In genomic region chr22:46072981-46073682, GRCh38 we compare ENCODE assay signal across 9 cellular contexts.
DNase-seq lines count a peak whose midpoint lies in the region; ATAC-seq and TF ChIP-seq lines count a peak whose summit lies in the region.
"Had no signal": no experiment of that assay in that cellular context is flagged by ENCODE, and none has a peak within 500 bp of the region (broad histone marks: within the 10 kb centered on the region; RNA-seq: fewer than 3 reads in every experiment).

No MANE protein-coding gene starts in this region.

- no peak overlapping the region; the same call in 1 of the 2 replicates for H3K9ac ChIP-seq in iPS-20b (ENCODE audit: low read depth, low read length)

- DNase-seq in T-helper 2 cell treated with Interferon-gamma antibody and Interleukin-4, amounts not matched to agents 5 μg/mL and 100 μg/mL, for 36 hours (ENCODE audit: low spot score): no peak
- no peak for DNase-seq in T-helper 2 cell
- no peak for DNase-seq in activated T-helper 2 cell treated with anti-CD3 and anti-CD28 coated beads, Interferon-gamma antibody, Interleukin-2, Interleukin-4, amounts not matched to agents 10 μg/mL and 5 μg/mL and 100 μg/mL, durations not matched to agents 14 hours and 24 hours and 36 hours (ENCODE audit: low spot score)
- peak in 1 of 2 donors; percentile 69 for DNase-seq in suprapubic skin (ENCODE audit: low spot score in 2 of 2)
- DNase-seq in GM19240 (ENCODE audit: insufficient read length, low spot score): no peak
- DNase-seq: kidney glomerular epithelial cell had no signal

- peak overlapping the region; percentile 26 for H3K27ac Mint-ChIP-seq in T-helper 2 cell treated with Interferon-gamma antibody and Interleukin-4, amounts not matched to agents 5 μg/mL and 100 μg/mL, for 36 hours
- H3K27ac Mint-ChIP-seq in activated T-helper 2 cell treated with anti-CD3 and anti-CD28 coated beads, Interferon-gamma antibody, Interleukin-2, Interleukin-4, amounts not matched to agents 10 μg/mL and 5 μg/mL and 100 μg/mL, durations not matched to agents 14 hours and 24 hours and 36 hours: no peak overlapping the region

- WGBS in suprapubic skin: 10% methylated on average over 16 of the region's 16 CpGs

- H3K27me3 ChIP-seq in iPS-20b (ENCODE audit: insufficient read depth, low read length) (peaks cover 82% of the 10 kb centered on the region), suprapubic skin (no peaks in the 10 kb centered on the region)

- ATAC-seq in GM21786 (IDR thresholded peaks at IDR 0.05; ENCODE audit: unreplicated experiment) (no peak), GM19351 (IDR thresholded peaks at IDR 0.05; ENCODE audit: unreplicated experiment) (no peak)

- no peaks in the 10 kb centered on the region for H3K9me3 Mint-ChIP-seq in T-helper 2 cell treated with Interferon-gamma antibody and Interleukin-4, amounts not matched to agents 5 μg/mL and 100 μg/mL, for 36 hours
- H3K9me3 Mint-ChIP-seq in activated T-helper 2 cell treated with anti-CD3 and anti-CD28 coated beads, Interferon-gamma antibody, Interleukin-2, Interleukin-4, amounts not matched to agents 10 μg/mL and 5 μg/mL and 100 μg/mL, durations not matched to agents 14 hours and 24 hours and 36 hours: no peaks in the 10 kb centered on the region

- H3K9me3 ChIP-seq in iPS-20b (ENCODE audit: insufficient read depth, low read depth, low read length): no peaks in the 10 kb centered on the region
- H3K9me3 ChIP-seq in suprapubic skin: no peaks in the 10 kb centered on the region

- peak overlapping the region; percentile 88 for H3K4me3 Mint-ChIP-seq in T-helper 2 cell treated with Interferon-gamma antibody and Interleukin-4, amounts not matched to agents 5 μg/mL and 100 μg/mL, for 36 hours
- H3K4me3 Mint-ChIP-seq in activated T-helper 2 cell treated with anti-CD3 and anti-CD28 coated beads, Interferon-gamma antibody, Interleukin-2, Interleukin-4, amounts not matched to agents 10 μg/mL and 5 μg/mL and 100 μg/mL, durations not matched to agents 14 hours and 24 hours and 36 hours (ENCODE audit: low read depth): peak overlapping the region; percentile 68

- H3K36me3 ChIP-seq in iPS-20b (ENCODE audit: insufficient read depth, low read depth, low read length) (no peaks in the 10 kb centered on the region), suprapubic skin (no peaks in the 10 kb centered on the region)

- H3K4me1 Mint-ChIP-seq in T-helper 2 cell treated with Interferon-gamma antibody and Interleukin-4, amounts not matched to agents 5 μg/mL and 100 μg/mL, for 36 hours (ENCODE audit: low read depth): peaks cover 31% of the 10 kb centered on the region
- H3K4me1 Mint-ChIP-seq in activated T-helper 2 cell treated with anti-CD3 and anti-CD28 coated beads, Interferon-gamma antibody, Interleukin-2, Interleukin-4, amounts not matched to agents 10 μg/mL and 5 μg/mL and 100 μg/mL, durations not matched to agents 14 hours and 24 hours and 36 hours (ENCODE audit: low read depth): peaks cover 34% of the 10 kb centered on the region

- no peak for TF ChIP-seq CTCF in suprapubic skin (IDR thresholded peaks at IDR 0.05)

- no peaks in the 10 kb centered on the region for H3K27me3 Mint-ChIP-seq in T-helper 2 cell treated with Interferon-gamma antibody and Interleukin-4, amounts not matched to agents 5 μg/mL and 100 μg/mL, for 36 hours (ENCODE audit: low read depth)
- H3K27me3 Mint-ChIP-seq in activated T-helper 2 cell treated with anti-CD3 and anti-CD28 coated beads, Interferon-gamma antibody, Interleukin-2, Interleukin-4, amounts not matched to agents 10 μg/mL and 5 μg/mL and 100 μg/mL, durations not matched to agents 14 hours and 24 hours and 36 hours (ENCODE audit: low read depth): no peaks in the 10 kb centered on the region

- no peak for TF ChIP-seq POLR2A in suprapubic skin (IDR thresholded peaks at IDR 0.05)

- no peak overlapping the region for H3K27ac ChIP-seq in iPS-20b (ENCODE audit: low read length)
- H3K27ac ChIP-seq in suprapubic skin: peak overlapping the region; percentile 98

- peaks cover 5% of the 10 kb centered on the region for H3K36me3 Mint-ChIP-seq in T-helper 2 cell treated with Interferon-gamma antibody and Interleukin-4, amounts not matched to agents 5 μg/mL and 100 μg/mL, for 36 hours (ENCODE audit: low read depth)
- H3K36me3 Mint-ChIP-seq in activated T-helper 2 cell treated with anti-CD3 and anti-CD28 coated beads, Interferon-gamma antibody, Interleukin-2, Interleukin-4, amounts not matched to agents 10 μg/mL and 5 μg/mL and 100 μg/mL, durations not matched to agents 14 hours and 24 hours and 36 hours (ENCODE audit: low read depth): peaks cover 5% of the 10 kb centered on the region

- H3K4me1 ChIP-seq in iPS-20b (ENCODE audit: insufficient read depth, low read length) (peaks cover 3% of the 10 kb centered on the region; the same call in 1 of the 2 replicates), suprapubic skin (peaks cover 51% of the 10 kb centered on the region)

- intact Hi-C loops in activated T-helper 2 cell treated with anti-CD3 and anti-CD28 coated beads, Interferon-gamma antibody, Interleukin-2, Interleukin-4, amounts not matched to agents 10 μg/mL and 5 μg/mL and 100 μg/mL, durations not matched to agents 14 hours and 24 hours and 36 hours (cut with micrococcal nuclease): loop anchor here (2.0 to 5.0 kb wide), 2 partner anchors 18 to 36 kb away; no protein-coding TSS in a partner anchor

- TF ChIP-seq EP300 in suprapubic skin (IDR thresholded peaks at IDR 0.05): no peak

- H3K4me3 ChIP-seq in iPS-20b (ENCODE audit: low read length) (peak overlapping the region; percentile 54; the same call in 1 of the 2 replicates), suprapubic skin (peak overlapping the region; percentile 79)
